35 cellular contexts compared by ENCODE assay signal in the genomic region with DNA sequence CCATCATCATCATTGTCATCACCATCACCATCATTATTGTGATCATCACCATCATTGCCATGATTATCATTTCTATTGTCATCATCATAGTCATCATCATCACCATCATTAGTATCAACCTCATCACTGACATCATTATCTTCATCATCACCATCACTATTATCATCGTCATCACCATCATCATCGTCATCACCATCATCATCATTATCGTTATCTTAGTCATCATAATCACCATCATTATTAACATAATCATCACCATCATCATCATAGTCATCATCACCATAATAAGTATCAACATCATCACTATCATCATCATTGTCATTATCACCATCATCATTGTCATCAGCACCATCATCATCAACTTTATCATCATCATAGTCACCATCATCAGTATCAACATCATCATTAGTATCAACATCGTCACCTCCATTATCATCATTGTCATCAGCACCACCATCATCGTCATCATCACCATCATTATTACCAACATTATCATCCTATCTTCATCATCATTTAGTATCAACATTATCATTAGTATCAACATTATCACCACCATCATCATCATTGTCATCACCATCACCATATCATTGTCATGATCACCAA.
"Had no signal": no experiment of that assay in that cellular context is flagged by ENCODE, and none has a peak within 500 bp of the region (broad histone marks: within the 10 kb centered on the region; RNA-seq: fewer than 3 reads in every experiment).

No MANE protein-coding gene starts in this region.

- ATAC-seq: activated CD4-positive, CD25-positive, alpha-beta regulatory T cell treated with anti-CD3 and anti-CD28 coated beads, Interleukin-2, amount 50 U/mL, for 24 hours; activated CD8-positive, alpha-beta T cell treated with anti-CD3 and anti-CD28 coated beads for 36 hours; activated naive CD8-positive, alpha-beta T cell treated with anti-CD3 and anti-CD28 coated beads, Interleukin-2, amount 50 U/mL, for 24 hours; esophagus mucosa; T-helper 17 cell had no signal

- DNase-seq: activated B cell treated with CpG ODN at 0.5 μM for 24 hours; activated CD4-positive, alpha-beta T cell treated with anti-CD3 and anti-CD28 coated beads for 48 hours; activated CD4-positive, alpha-beta T cell treated with anti-CD3 and anti-CD28 coated beads, Interleukin-2, amount 50 U/mL, for 1 hour; activated CD4-positive, alpha-beta T cell treated with anti-CD3 and anti-CD28 coated beads, Interleukin-2, amount 50 U/mL, for 48 hours; activated CD8-positive, alpha-beta memory T cell treated with anti-CD3 and anti-CD28 coated beads for 24 hours; activated CD8-positive, alpha-beta T cell treated with anti-CD3 and anti-CD28 coated beads for 36 hours; activated effector memory CD4-positive, alpha-beta T cell treated with anti-CD3 and anti-CD28 coated beads, Interleukin-2, amount 50 U/mL, for 16 hours; activated naive CD4-positive, alpha-beta T cell treated with anti-CD3 and anti-CD28 coated beads for 36 hours; activated naive CD8-positive, alpha-beta T cell treated with anti-CD3 and anti-CD28 coated beads for 36 hours; activated naive CD8-positive, alpha-beta T cell treated with anti-CD3 and anti-CD28 coated beads, Interleukin-2, amount 50 U/mL, for 24 hours; activated T-cell treated with anti-CD3 and anti-CD28 coated beads, Interleukin-2, amount 50 U/mL, for 48 hours; adrenal gland; amygdala; dorsolateral prefrontal cortex; effector memory CD4-positive, alpha-beta T cell; endodermal cell; foreskin fibroblast; head of caudate nucleus; T-helper 17 cell; T1000; WERI-Rb-1 had no signal

- H3K9me3 ChIP-seq: adrenal gland, ascending aorta, breast epithelium had no signal

- H3K4me3 ChIP-seq: adrenal gland, ascending aorta, breast epithelium, cardiac muscle cell, coronary artery, dorsolateral prefrontal cortex had no signal

- H3K27me3 ChIP-seq: adrenal gland, ascending aorta, breast epithelium, cardiac muscle cell, dorsolateral prefrontal cortex had no signal

- H3K27ac ChIP-seq: adrenal gland, ascending aorta, breast epithelium, cardiac muscle cell, coronary artery, dorsolateral prefrontal cortex, WERI-Rb-1 had no signal

- H3K27me3 Mint-ChIP-seq: activated B cell treated with CpG ODN at 0.5 μM for 24 hours; activated CD8-positive, alpha-beta T cell treated with anti-CD3 and anti-CD28 coated beads for 36 hours; activated naive CD4-positive, alpha-beta T cell treated with anti-CD3 and anti-CD28 coated beads, Interleukin-2, amount 50 U/mL, for 24 hours; activated naive CD8-positive, alpha-beta T cell treated with anti-CD3 and anti-CD28 coated beads for 36 hours; dendritic cell treated with granulocyte-macrophage colony-stimulating factor and Interleukin-4, amounts not matched to agents 40 ng/mL and 50 ng/mL, for 4 days; T-helper 17 cell had no signal

- H3K9me3 Mint-ChIP-seq: activated B cell treated with CpG ODN at 0.5 μM for 24 hours; activated CD8-positive, alpha-beta T cell treated with anti-CD3 and anti-CD28 coated beads for 36 hours; activated naive CD4-positive, alpha-beta T cell treated with anti-CD3 and anti-CD28 coated beads, Interleukin-2, amount 50 U/mL, for 24 hours; activated naive CD8-positive, alpha-beta T cell treated with anti-CD3 and anti-CD28 coated beads for 36 hours; activated naive CD8-positive, alpha-beta T cell treated with anti-CD3 and anti-CD28 coated beads, Interleukin-2, amount 50 U/mL, for 24 hours; activated T-helper 1 cell treated with anti-CD3 and anti-CD28 coated beads, Interleukin-12 subunit alpha, Interleukin-12 subunit beta, Interleukin-2, Interleukin-4 antibody, amounts not matched to agents 30 ng/mL and 10 ng/mL and 1 ng/mL, durations not matched to agents 14 hours and 24 hours and 36 hours; activated T-helper 2 cell treated with anti-CD3 and anti-CD28 coated beads, Interferon-gamma antibody, Interleukin-2, Interleukin-4, amounts not matched to agents 10 μg/mL and 5 μg/mL and 100 μg/mL, durations not matched to agents 14 hours and 24 hours and 36 hours; brain; central memory CD8-positive, alpha-beta T cell; dendritic cell treated with granulocyte-macrophage colony-stimulating factor and Interleukin-4, amounts not matched to agents 40 ng/mL and 50 ng/mL, for 4 days; endodermal cell; T-helper 2 cell treated with Interferon-gamma antibody and Interleukin-4, amounts not matched to agents 5 μg/mL and 100 μg/mL, for 36 hours had no signal

- H3K27ac Mint-ChIP-seq: activated B cell treated with CpG ODN at 0.5 μM for 24 hours; activated CD8-positive, alpha-beta T cell treated with anti-CD3 and anti-CD28 coated beads for 36 hours; activated naive CD4-positive, alpha-beta T cell treated with anti-CD3 and anti-CD28 coated beads for 36 hours; activated naive CD4-positive, alpha-beta T cell treated with anti-CD3 and anti-CD28 coated beads, Interleukin-2, amount 50 U/mL, for 24 hours; activated naive CD8-positive, alpha-beta T cell treated with anti-CD3 and anti-CD28 coated beads for 36 hours; activated naive CD8-positive, alpha-beta T cell treated with anti-CD3 and anti-CD28 coated beads, Interleukin-2, amount 50 U/mL, for 24 hours; activated T-helper 1 cell treated with anti-CD3 and anti-CD28 coated beads, Interleukin-12 subunit alpha, Interleukin-12 subunit beta, Interleukin-2, Interleukin-4 antibody, amounts not matched to agents 30 ng/mL and 10 ng/mL and 1 ng/mL, durations not matched to agents 14 hours and 24 hours and 36 hours; activated T-helper 2 cell treated with anti-CD3 and anti-CD28 coated beads, Interferon-gamma antibody, Interleukin-2, Interleukin-4, amounts not matched to agents 10 μg/mL and 5 μg/mL and 100 μg/mL, durations not matched to agents 14 hours and 24 hours and 36 hours; brain; dendritic cell treated with granulocyte-macrophage colony-stimulating factor and Interleukin-4, amounts not matched to agents 40 ng/mL and 50 ng/mL, for 4 days; endodermal cell; T-helper 17 cell; T-helper 2 cell treated with Interferon-gamma antibody and Interleukin-4, amounts not matched to agents 5 μg/mL and 100 μg/mL, for 36 hours had no signal

- H3K36me3 Mint-ChIP-seq: activated naive CD4-positive, alpha-beta T cell treated with anti-CD3 and anti-CD28 coated beads, Interleukin-2, amount 50 U/mL, for 24 hours; activated naive CD8-positive, alpha-beta T cell treated with anti-CD3 and anti-CD28 coated beads for 36 hours; brain had no signal

- FAIRE-seq: frontal cortex had no signal

- H3K4me3 Mint-ChIP-seq: activated B cell treated with CpG ODN at 0.5 μM for 24 hours; activated CD8-positive, alpha-beta T cell treated with anti-CD3 and anti-CD28 coated beads for 36 hours; activated naive CD4-positive, alpha-beta T cell treated with anti-CD3 and anti-CD28 coated beads for 36 hours; activated naive CD4-positive, alpha-beta T cell treated with anti-CD3 and anti-CD28 coated beads, Interleukin-2, amount 50 U/mL, for 24 hours; activated naive CD8-positive, alpha-beta T cell treated with anti-CD3 and anti-CD28 coated beads for 36 hours; activated naive CD8-positive, alpha-beta T cell treated with anti-CD3 and anti-CD28 coated beads, Interleukin-2, amount 50 U/mL, for 24 hours; activated T-helper 1 cell treated with anti-CD3 and anti-CD28 coated beads, Interleukin-12 subunit alpha, Interleukin-12 subunit beta, Interleukin-2, Interleukin-4 antibody, amounts not matched to agents 30 ng/mL and 10 ng/mL and 1 ng/mL, durations not matched to agents 14 hours and 24 hours and 36 hours; brain; central memory CD8-positive, alpha-beta T cell; dendritic cell treated with granulocyte-macrophage colony-stimulating factor and Interleukin-4, amounts not matched to agents 40 ng/mL and 50 ng/mL, for 4 days; endodermal cell; T-helper 17 cell; T-helper 2 cell treated with Interferon-gamma antibody and Interleukin-4, amounts not matched to agents 5 μg/mL and 100 μg/mL, for 36 hours had no signal

- H3K36me3 ChIP-seq: adrenal gland, ascending aorta, breast epithelium, cardiac muscle cell, WERI-Rb-1 had no signal

- H3K4me1 ChIP-seq: adrenal gland, ascending aorta, breast epithelium had no signal

- H3K4me1 Mint-ChIP-seq: activated naive CD4-positive, alpha-beta T cell treated with anti-CD3 and anti-CD28 coated beads, Interleukin-2, amount 50 U/mL, for 24 hours; activated naive CD8-positive, alpha-beta T cell treated with anti-CD3 and anti-CD28 coated beads for 36 hours; activated naive CD8-positive, alpha-beta T cell treated with anti-CD3 and anti-CD28 coated beads, Interleukin-2, amount 50 U/mL, for 24 hours; central memory CD8-positive, alpha-beta T cell; endodermal cell; T-helper 17 cell had no signal
